In the genomic region with DNA sequence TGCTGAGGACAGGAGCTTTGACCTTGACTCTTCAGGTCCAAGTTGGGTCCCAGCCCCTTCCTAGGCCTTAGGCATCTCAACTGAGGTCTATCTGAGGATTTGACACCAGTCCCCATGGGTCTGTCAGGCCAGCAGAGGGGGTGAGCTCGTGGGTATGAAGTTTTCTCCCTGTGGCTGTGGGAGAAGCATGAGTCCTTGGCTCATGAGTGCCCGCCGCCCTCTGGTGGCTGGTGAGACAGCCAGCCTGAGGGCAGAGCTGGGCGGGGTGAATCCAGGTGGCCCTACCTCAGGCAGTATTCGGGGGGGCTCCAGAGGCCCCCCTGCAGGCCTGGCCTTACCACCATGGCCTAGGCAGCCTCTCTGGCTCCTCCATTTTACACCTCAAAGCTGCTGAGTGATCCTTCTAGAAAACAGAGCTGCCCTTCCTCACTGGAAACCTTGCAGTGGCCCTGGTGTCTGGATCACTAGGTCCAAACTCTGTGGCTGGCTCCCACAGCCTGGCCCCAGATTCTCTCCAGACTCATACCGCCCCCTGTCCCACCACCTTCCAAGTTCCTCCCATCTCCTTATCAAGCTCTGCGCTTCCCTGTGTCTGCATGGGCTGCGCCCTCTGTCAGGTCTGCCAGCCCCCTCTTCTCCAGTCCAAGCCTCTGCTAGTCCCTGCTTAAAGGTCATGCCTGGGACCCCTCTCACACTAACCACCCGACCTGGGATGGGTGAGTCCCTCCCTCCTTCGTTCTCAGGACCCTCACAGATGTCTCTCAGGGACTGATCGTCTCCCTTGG, we compare ENCODE assay signal across 8 cellular contexts. TPM values are rescaled to one million over a fixed set of nuclear protein-coding genes. Genes with fewer than 3 reads are reported as not detected.
A peak's percentile ranks its signal among the peaks of the same experiment; 100 is the strongest.
DNase-seq lines count a peak whose midpoint lies in the region; ATAC-seq and TF ChIP-seq lines count a peak whose summit lies in the region.

No MANE protein-coding gene starts in this region.

- POLR2A ChIA-PET in GM10248 (lab: Yijun Ruan, JAX) = no interaction called here
- POLR2A ChIA-PET in Panc1 (lab: Charles Lee) = no interaction called here
- POLR2A ChIA-PET in naive thymus-derived CD8-positive, alpha-beta T cell (lab: Charles Lee) = interaction anchor here (0.6 to 1.7 kb wide), 10 partner anchors 19 to 149 kb away, joined by 3 to 12 read pairs (median 4); partner anchors contain the start of gene TBC1D2B

- H3K9me3 Mint-ChIP-seq in naive thymus-derived CD8-positive, alpha-beta T cell = no peaks in the 10 kb centered on the region
- H3K9me3 Mint-ChIP-seq in stimulated activated effector memory CD8-positive, alpha-beta T cell treated with anti-CD3 and anti-CD28 coated beads, Interleukin-12 subunit alpha, Interleukin-12 subunit beta, amount 100 ng/mL, for 72 hours = no peaks in the 10 kb centered on the region

- no peaks in the 10 kb centered on the region for H3K27me3 ChIP-seq in Panc1 (ENCODE audit: control insufficient read depth, insufficient read depth, low read length)

- peak overlapping the region in 6 of 10 donors; percentile 35 to 83 (median 70) for H3K27ac Mint-ChIP-seq in naive thymus-derived CD8-positive, alpha-beta T cell
- H3K27ac Mint-ChIP-seq in stimulated activated effector memory CD8-positive, alpha-beta T cell treated with anti-CD3 and anti-CD28 coated beads, Interleukin-12 subunit alpha, Interleukin-12 subunit beta, amount 100 ng/mL, for 72 hours = peak overlapping the region; percentile 74

- CTCF ChIA-PET in GM10248 (lab: Yijun Ruan, JAX) (interaction anchor here (0.6 to 10.7 kb wide), 65 partner anchors 9 to 437 kb away, joined by 3 to 141 read pairs (median 5); partner anchors contain the start of gene CIB2), Panc1 (lab: Charles Lee) (interaction anchor here (0.6 to 2.3 kb wide), 13 partner anchors 22 to 160 kb away, joined by 3 to 17 read pairs (median 4); partner anchors contain the start of gene CIB2)

- no peaks in the 10 kb centered on the region for H3K36me3 Mint-ChIP-seq in naive thymus-derived CD8-positive, alpha-beta T cell
- H3K36me3 Mint-ChIP-seq in stimulated activated effector memory CD8-positive, alpha-beta T cell treated with anti-CD3 and anti-CD28 coated beads, Interleukin-12 subunit alpha, Interleukin-12 subunit beta, amount 100 ng/mL, for 72 hours = peaks cover 6% of the 10 kb centered on the region

- peaks cover 22 to 44% (median 38%) of the 10 kb centered on the region in 4 donors for H3K4me1 Mint-ChIP-seq in naive thymus-derived CD8-positive, alpha-beta T cell
- peaks cover 47% of the 10 kb centered on the region for H3K4me1 Mint-ChIP-seq in stimulated activated effector memory CD8-positive, alpha-beta T cell treated with anti-CD3 and anti-CD28 coated beads, Interleukin-12 subunit alpha, Interleukin-12 subunit beta, amount 100 ng/mL, for 72 hours

- intact Hi-C loops in Panc1 (cut with micrococcal nuclease; ENCODE audit: unreplicated experiment) = loop anchor here (1.0 to 2.0 kb wide), 3 partner anchors 108 to 150 kb away; no protein-coding TSS in a partner anchor

- ATAC-seq in Panc1 (peak; percentile 92), esophagus mucosa (peak; percentile 78)
- peak; percentile 79 to 89 for ATAC-seq in naive thymus-derived CD8-positive, alpha-beta T cell
- ATAC-seq in stimulated activated effector memory CD8-positive, alpha-beta T cell treated with anti-CD3 and anti-CD28 coated beads, Interleukin-12 subunit alpha, Interleukin-12 subunit beta, amount 100 ng/mL, for 72 hours = peak; percentile 84

- H3K27ac ChIP-seq in Panc1 (ENCODE audit: low read length) = no peak overlapping the region

- no peaks in the 10 kb centered on the region for H3K27me3 Mint-ChIP-seq in naive thymus-derived CD8-positive, alpha-beta T cell

- no peaks in the 10 kb centered on the region for H3K36me3 ChIP-seq in Panc1 (ENCODE audit: control insufficient read depth, insufficient read depth, low read length)

- in situ Hi-C loops in Panc1 (cut with HindIII; ENCODE audit: low pct_unique_long_range_greater_than_20kb, low sequenced_read_pairs) = no loop called here

- H3K4me1 ChIP-seq in Panc1 (ENCODE audit: control insufficient read depth, insufficient read depth, low read length) = no peaks in the 10 kb centered on the region

- H3K9me3 ChIP-seq in Panc1 (ENCODE audit: control insufficient read depth, insufficient read depth, low read depth, low read length) = no peaks in the 10 kb centered on the region

- no peak overlapping the region for H3K4me3 ChIP-seq in Panc1 (ENCODE audit: low read depth in 2 of 2, low read length in 2 of 2)

- peak; percentile 85 for DNase-seq in GM10248 (ENCODE audit: extremely low spot score)
- peak; percentile 72 for DNase-seq in HT1080 (ENCODE audit: low read depth)
- DNase-seq in Panc1 (ENCODE audit: low read depth, low spot score) = peak; percentile 38
- peak; percentile 78 for DNase-seq in activated T-cell treated with anti-CD3 and anti-CD28 coated beads for 48 hours (ENCODE audit: low read depth)
- DNase-seq in naive thymus-derived CD8-positive, alpha-beta T cell = peak; percentile 75 to 91 (median 82)
- DNase-seq in stimulated activated effector memory CD8-positive, alpha-beta T cell treated with anti-CD3 and anti-CD28 coated beads, Interleukin-12 subunit alpha, Interleukin-12 subunit beta, amount 100 ng/mL, for 72 hours (ENCODE audit: low spot score in 2 of 2) = peak; percentile 74 to 87
- DNase-seq in OCI-M2 (lab: John Stamatoyannopoulos, UW; ENCODE audit: unreplicated experiment) = no peak

- H3K4me3 Mint-ChIP-seq in naive thymus-derived CD8-positive, alpha-beta T cell = no peak overlapping the region
- H3K4me3 Mint-ChIP-seq in stimulated activated effector memory CD8-positive, alpha-beta T cell treated with anti-CD3 and anti-CD28 coated beads, Interleukin-12 subunit alpha, Interleukin-12 subunit beta, amount 100 ng/mL, for 72 hours = no peak overlapping the region

- TF ChIP-seq CTCF in GM10248 (IDR thresholded peaks at IDR 0.05; ENCODE audit: control extremely low read depth, extremely low read depth, low read depth, missing control alignments) (peak; percentile 94), Panc1 (IDR thresholded peaks at IDR 0.05) (peak; percentile 95)

- BruUV-seq in Panc1 (replicated peaks; lab: Mats Ljungman, UMichigan) = no TSS peak

RNA-seq across cellular contexts. Expression of gene SH2D7, which starts 16.1 kb away (rescaled TPM):
- total RNA-seq in HT1080 (2014; rRNA removed; shearing (Covaris generic)) = not detected in 2 replicates
- not detected in 2 replicates for polyA plus RNA-seq in HT1080 (2015; cell fraction: cytosol; rRNA removed)
- not detected in 2 replicates for polyA plus RNA-seq in HT1080 (2015; cell fraction: nucleus; rRNA removed)
- total RNA-seq in Panc1 (2021; ENCODE audit: unreplicated experiment) (not detected), esophagus mucosa (not detected)
- 0.38 TPM for polyA plus RNA-seq in Panc1 (2012; ENCODE audit: insufficient read length)
- not detected for total RNA-seq in naive thymus-derived CD8-positive, alpha-beta T cell
- polyA plus RNA-seq in naive thymus-derived CD8-positive, alpha-beta T cell = under 1 TPM in 1 of 3 donors, not detected in 2; 0.19 TPM

RNA-seq across cellular contexts. Expression of gene CIB2, which starts 22.8 kb away (rescaled TPM):
- total RNA-seq in HT1080 (2014; rRNA removed; shearing (Covaris generic)) = 0.08 TPM in 1 of 2 replicates, not detected in the other
- polyA plus RNA-seq in HT1080 (2015; cell fraction: cytosol; rRNA removed) = 0.80 TPM in 1 of 2 replicates, not detected in the other
- not detected in 2 replicates for polyA plus RNA-seq in HT1080 (2015; cell fraction: nucleus; rRNA removed)
- total RNA-seq in Panc1 (2021; ENCODE audit: unreplicated experiment) (37.3 TPM), esophagus mucosa (5.6 TPM)
- 97.9 TPM for polyA plus RNA-seq in Panc1 (2012; ENCODE audit: insufficient read length)
- 1 to 10 TPM; 1.2 to 1.6 TPM for total RNA-seq in naive thymus-derived CD8-positive, alpha-beta T cell
- 1 to 10 TPM; 1.4 to 3.4 (median 2.5) TPM for polyA plus RNA-seq in naive thymus-derived CD8-positive, alpha-beta T cell

RNA-seq across cellular contexts. Expression of gene TBC1D2B, which starts 31.0 kb away (rescaled TPM):
- 13.3 and 15.9 TPM in 2 replicates for total RNA-seq in HT1080 (2014; rRNA removed; shearing (Covaris generic))
- polyA plus RNA-seq in HT1080 (2015; cell fraction: cytosol; rRNA removed) = 13.0 and 13.5 TPM in 2 replicates
- polyA plus RNA-seq in HT1080 (2015; cell fraction: nucleus; rRNA removed) = 43.3 and 55.2 TPM in 2 replicates
- total RNA-seq in Panc1 (2021; ENCODE audit: unreplicated experiment) (59.3 TPM), esophagus mucosa (18.6 TPM)
- 45.7 TPM for polyA plus RNA-seq in Panc1 (2012; ENCODE audit: insufficient read length)
- total RNA-seq in naive thymus-derived CD8-positive, alpha-beta T cell = 10 to 100 TPM; 78.3 to 82.1 TPM
- 10 to 100 TPM in 1 of 3 donors, 1 to 10 TPM in 2; 8.1 to 14.0 (median 8.5) TPM for polyA plus RNA-seq in naive thymus-derived CD8-positive, alpha-beta T cell

RNA-seq across cellular contexts. Expression of gene IDH3A, which starts 40.7 kb away (rescaled TPM):
- 48.9 and 74.8 TPM in 2 replicates for total RNA-seq in HT1080 (2014; rRNA removed; shearing (Covaris generic))
- polyA plus RNA-seq in HT1080 (2015; cell fraction: cytosol; rRNA removed) = 55.5 and 66.0 TPM in 2 replicates
- 56.1 and 63.3 TPM in 2 replicates for polyA plus RNA-seq in HT1080 (2015; cell fraction: nucleus; rRNA removed)
- total RNA-seq in Panc1 (2021; ENCODE audit: unreplicated experiment) (116 TPM), esophagus mucosa (99.2 TPM)
- polyA plus RNA-seq in Panc1 (2012; ENCODE audit: insufficient read length) = 86.0 TPM
- 10 to 100 TPM; 52.0 to 52.2 TPM for total RNA-seq in naive thymus-derived CD8-positive, alpha-beta T cell
- 10 to 100 TPM; 40.1 to 46.3 (median 42.3) TPM for polyA plus RNA-seq in naive thymus-derived CD8-positive, alpha-beta T cell
